In genomic region chr7:100013328-100013676, GRCh38 we compare ENCODE assay signal across 18 cellular contexts. TPM values are rescaled to one million over a fixed set of nuclear protein-coding genes. Genes with fewer than 3 reads are reported as not detected.
DNase-seq lines count a peak whose midpoint lies in the region; ATAC-seq, FAIRE-seq and TF ChIP-seq lines count a peak whose summit lies in the region.
"Had no signal": no experiment of that assay in that cellular context is flagged by ENCODE, and none has a peak within 500 bp of the region (broad histone marks: within the 10 kb centered on the region; RNA-seq: fewer than 3 reads in every experiment).

No MANE protein-coding gene starts in this region.

- H3K79me2 ChIP-seq in mammary epithelial cell (ENCODE audit: insufficient read depth, low read length) = peaks cover 30% of the 10 kb centered on the region
- H3K79me2 ChIP-seq in HepG2 (ENCODE audit: insufficient read depth, low read length) = peaks cover 28% of the 10 kb centered on the region

- TF ChIP-seq POLR2A in breast epithelium (IDR thresholded peaks at IDR 0.05) = no peak
- TF ChIP-seq POLR2A in HepG2 (IDR thresholded peaks at IDR 0.05; ENCODE audit: insufficient read depth in 1 of 2, low read depth in 2 of 2, low read length in 2 of 2) = no peak

- no peaks in the 10 kb centered on the region for H3K9me3 Mint-ChIP-seq in activated T-cell treated with anti-CD3 and anti-CD28 coated beads, Interleukin-2, amount 50 U/mL, for 4 hours

- POLR2A ChIA-PET in HepG2 (lab: Yijun Ruan, JAX) = interaction anchor here (1.5 to 6.6 kb wide), 4 partner anchors 11 to 36 kb away, joined by 6 to 212 read pairs (median 12); partner anchors contain the start of gene ZSCAN21

- H3K4me1 ChIP-seq in mammary epithelial cell (ENCODE audit: insufficient read depth, low read length) (peaks cover 20% of the 10 kb centered on the region), breast epithelium (peaks cover 4 to 6% of the 10 kb centered on the region in 2 donors), HepG2 (ENCODE audit: insufficient read depth, low read length) (peaks cover 82% of the 10 kb centered on the region)

- H2AFZ ChIP-seq in mammary epithelial cell (ENCODE audit: low read depth, low read length) = peak overlapping the region; percentile 47
- no peak overlapping the region for H2AFZ ChIP-seq in HepG2 (ENCODE audit: low read length)

- BruUV-seq in mammary epithelial cell (replicated peaks; lab: Mats Ljungman, UMichigan) (no TSS peak), HepG2 (replicated peaks; lab: Mats Ljungman, UMichigan) (no TSS peak)

- peaks cover 2% of the 10 kb centered on the region for H3K27me3 Mint-ChIP-seq in activated T-cell treated with anti-CD3 and anti-CD28 coated beads, Interleukin-2, amount 50 U/mL, for 4 hours (ENCODE audit: low read depth)

- DNase-seq in mammary epithelial cell (peak; percentile 68), breast epithelium (ENCODE audit: low spot score in 2 of 2) (no peak), HepG2 (ENCODE audit: low spot score) (no peak), left colon (no peak), EL (no peak)
- DNase-seq in activated T-cell treated with anti-CD3 and anti-CD28 coated beads, Interleukin-2, amount 50 U/mL, for 4 hours = peak; percentile 20
- DNase-seq: effector CD8-positive, alpha-beta T cell; KBM-7; mesendoderm; NCI-H1436; NCI-H510A treated with DMSO at 0.1 percent for 48 hours; Right ventricle myocardium superior; T1000; uterus had no signal

- no peaks in the 10 kb centered on the region for H3K27me3 ChIP-seq in mammary epithelial cell (ENCODE audit: insufficient read depth, low read length)
- H3K27me3 ChIP-seq in breast epithelium = no peaks in the 10 kb centered on the region
- no peaks in the 10 kb centered on the region; a peak in 1 of 5 replicates for H3K27me3 ChIP-seq in HepG2 (ENCODE audit: control insufficient read depth in 1 of 2, insufficient read depth in 2 of 2, low read length in 2 of 2)
- H3K27me3 ChIP-seq: uterus had no signal

- in situ Hi-C loops in mammary epithelial cell (cut with MboI; ENCODE audit: low sequenced_read_pairs in 2 of 2) (no loop called here), HepG2 (cut with HindIII; ENCODE audit: extremely low pct_ligation_motif_present, low pct_unique_long_range_greater_than_20kb) (no loop called here)

- ATAC-seq in activated T-cell treated with anti-CD3 and anti-CD28 coated beads, Interleukin-2, amount 50 U/mL, for 4 hours = peak; percentile 47 to 48
- ATAC-seq in HepG2 (no peak), GM21423 (IDR thresholded peaks at IDR 0.05; ENCODE audit: unreplicated experiment) (no peak), GM19324 (IDR thresholded peaks at IDR 0.05; ENCODE audit: low FRiP score, unreplicated experiment) (no peak), left colon (no peak)

- intact Hi-C loops in mammary epithelial cell (cut with micrococcal nuclease) = no loop called here
- intact Hi-C loops in breast epithelium (cut with DNase I; ENCODE audit: low total_unique reads) = loop anchor here (10.0 kb wide), 1 partner anchor 71 kb away; the partner anchor contains the start of genes COPS6 and ZNF3
- intact Hi-C loops in HepG2 (cut with micrococcal nuclease; ENCODE audit: unreplicated experiment) = no loop called here
- intact Hi-C loops in left colon (cut with DNase I, micrococcal nuclease) = no loop called here

- H3K9ac ChIP-seq in mammary epithelial cell (ENCODE audit: insufficient read depth, low read length) (no peak overlapping the region), HepG2 (ENCODE audit: insufficient read depth, low read depth, low read length) (no peak overlapping the region)

- H4K20me1 ChIP-seq in mammary epithelial cell (ENCODE audit: insufficient read depth, low read length) (no peaks in the 10 kb centered on the region), HepG2 (ENCODE audit: insufficient read depth, low read length) (0 out of 2 replicates have a peak, but pooled peaks cover 9% of the 10 kb centered on the region)

- peaks cover 5% of the 10 kb centered on the region for H3K36me3 Mint-ChIP-seq in activated T-cell treated with anti-CD3 and anti-CD28 coated beads, Interleukin-2, amount 50 U/mL, for 4 hours (ENCODE audit: insufficient read depth)

- FAIRE-seq in HepG2 (lab: Jason Lieb, UNC) = no peak
- FAIRE-seq: frontal cortex, GM12892 had no signal

- no peaks in the 10 kb centered on the region for H3K36me3 ChIP-seq in mammary epithelial cell (ENCODE audit: insufficient read depth, low read length)
- H3K36me3 ChIP-seq in breast epithelium = no peaks in the 10 kb centered on the region
- H3K36me3 ChIP-seq in HepG2 (replicated peaks in 1 of 2; ENCODE audit: control insufficient read depth in 1 of 2, insufficient read depth in 2 of 2, low read length in 2 of 2) = no peaks in the 10 kb centered on the region; a peak in 1 of 5 replicates
- H3K36me3 ChIP-seq: uterus had no signal

- no peak overlapping the region for H3K4me3 ChIP-seq in mammary epithelial cell (replicated peaks in 1 of 3; ENCODE audit: insufficient read depth in 1 of 3, low read depth in 2 of 3, low read length in 3 of 3)
- H3K4me3 ChIP-seq in breast epithelium = no peak overlapping the region
- no peak overlapping the region for H3K4me3 ChIP-seq in HepG2 (replicated peaks in 1 of 3; ENCODE audit: insufficient read depth in 1 of 3, low read depth in 2 of 3, low read length in 3 of 3)
- H3K4me3 ChIP-seq: uterus had no signal

- no peak overlapping the region for H3K4me2 ChIP-seq in mammary epithelial cell (ENCODE audit: insufficient read depth, low read depth, low read length)
- H3K4me2 ChIP-seq in HepG2 (ENCODE audit: low read depth, low read length) = no peak overlapping the region

- TF ChIP-seq CTCF in mammary epithelial cell (conservative IDR thresholded peaks at IDR 0.05 in 1 of 2, IDR thresholded peaks at IDR 0.05 in 1 of 2; ENCODE audit: extremely low read depth in 1 of 2, insufficient read depth in 1 of 2, low read depth in 1 of 2, low read length in 2 of 2) (no peak), breast epithelium (IDR thresholded peaks at IDR 0.05) (no peak), HepG2 (CRISPR knock-in tag; IDR thresholded peaks at IDR 0.05) (no peak)

- no peak for TF ChIP-seq RAD21 in HepG2 (CRISPR knock-in tag; IDR thresholded peaks at IDR 0.05)

- peaks cover 33% of the 10 kb centered on the region for H3K4me1 Mint-ChIP-seq in activated T-cell treated with anti-CD3 and anti-CD28 coated beads, Interleukin-2, amount 50 U/mL, for 4 hours (ENCODE audit: low read depth)

- no peak for TF ChIP-seq EP300 in HepG2 (IDR thresholded peaks at IDR 0.05; ENCODE audit: low read depth in 2 of 2, low read length in 2 of 2)
- TF ChIP-seq EP300 in HepG2 (CRISPR knock-in tag; IDR thresholded peaks at IDR 0.05; ENCODE audit: borderline replicate concordance) = no peak

- H3K9me3 ChIP-seq in mammary epithelial cell (replicated peaks; ENCODE audit: insufficient read depth, low read length) = no peaks in the 10 kb centered on the region
- no peaks in the 10 kb centered on the region for H3K9me3 ChIP-seq in breast epithelium
- no peaks in the 10 kb centered on the region for H3K9me3 ChIP-seq in HepG2 (ENCODE audit: low read length)
- H3K9me3 ChIP-seq: uterus had no signal

- dilution Hi-C loops in mammary epithelial cell (cut with HindIII; ENCODE audit: low sequenced_read_pairs) = no loop called here

- CTCF ChIA-PET in mammary epithelial cell (lab: Charles Lee; ENCODE audit: low non-redundant PET) (no interaction called here), HepG2 (lab: Yijun Ruan, JAX; ENCODE audit: low intra/inter-chr PET ratio, low total read pairs) (no interaction called here)

- H3K27ac ChIP-seq in mammary epithelial cell (ENCODE audit: insufficient read depth, low read depth, low read length) = peak overlapping the region; percentile 8
- H3K27ac ChIP-seq in breast epithelium = peak overlapping the region in 1 of 2 donors; percentile 50
- H3K27ac ChIP-seq in HepG2 (ENCODE audit: extremely low read length, insufficient read depth, low read length) = peak overlapping the region; percentile 73
- H3K27ac ChIP-seq: uterus had no signal

- no peak overlapping the region for H3K4me3 Mint-ChIP-seq in activated T-cell treated with anti-CD3 and anti-CD28 coated beads, Interleukin-2, amount 50 U/mL, for 4 hours

- 32% methylated on average over 2 of the region's 3 CpGs for WGBS in mammary epithelial cell (ENCODE audit: low coverage, missing lambda C conversion rate)
- 89% methylated on average over 3 of the region's 3 CpGs for WGBS in HepG2 (ENCODE audit: low lambda C conversion rate)

RNA-seq across cellular contexts. Expression of gene ZKSCAN1, which starts 2.1 kb away (rescaled TPM):
- total RNA-seq in mammary epithelial cell (10 to 100 TPM; 42.7 to 80.8 TPM), breast epithelium (10 to 100 TPM; 30.6 to 65.1 (median 52.4) TPM), HepG2 (2016; rRNA removed; fragmentation: Illumina TruSeq; extraction: Trizol) (60.6 and 64.5 TPM in 2 replicates), left colon (100 to 1,000 TPM; 127 to 133 TPM)
- polyA plus RNA-seq in mammary epithelial cell (15.2 TPM), HepG2 (2011; rRNA removed) (46.0 and 46.4 TPM in 2 replicates)
- polyA minus RNA-seq in mammary epithelial cell = 72.0 TPM
- 10 to 100 TPM; 30.9 to 32.8 (median 32.3) TPM for total RNA-seq in activated T-cell treated with anti-CD3 and anti-CD28 coated beads, Interleukin-2, amount 50 U/mL, for 4 hours
- 591 and 606 TPM in 2 replicates for total RNA-seq in HepG2 (2016; cell fraction: cytosol; rRNA removed; fragmentation: Illumina TruSeq; extraction: Trizol; ENCODE audit: low read depth)
- 52.3 and 68.3 TPM in 2 replicates for total RNA-seq in HepG2 (2016; cell fraction: insoluble cytoplasmic fraction; rRNA removed; fragmentation: Illumina TruSeq; extraction: Trizol)
- total RNA-seq in HepG2 (2016; cell fraction: membrane; rRNA removed; fragmentation: Illumina TruSeq; extraction: Trizol) = 187 and 224 TPM in 2 replicates
- 44.7 and 53.4 TPM in 2 replicates for total RNA-seq in HepG2 (2016; cell fraction: nucleus; rRNA removed; fragmentation: Illumina TruSeq; extraction: Trizol)
- 21.4 and 28.4 TPM in 2 replicates for polyA plus RNA-seq in HepG2 (2011; cell fraction: cytosol; rRNA removed)
- polyA plus RNA-seq in HepG2 (2011; cell fraction: nucleus; rRNA removed) = 34.0 and 37.5 TPM in 2 replicates
- 28.8 and 32.8 TPM in 2 replicates for polyA plus RNA-seq in HepG2 (2012)
- polyA plus RNA-seq in HepG2 (2016; cell fraction: cytosol; fragmentation: Illumina TruSeq; extraction: Trizol; ENCODE audit: low read depth) = 2.2 and 2.3 TPM in 2 replicates
- polyA plus RNA-seq in HepG2 (2016; cell fraction: insoluble cytoplasmic fraction; fragmentation: Illumina TruSeq; extraction: Trizol; ENCODE audit: low read depth) = 25.2 and 27.2 TPM in 2 replicates
- polyA plus RNA-seq in HepG2 (2016; cell fraction: membrane; fragmentation: Illumina TruSeq; extraction: Trizol; ENCODE audit: low read depth) = 4.6 and 5.7 TPM in 2 replicates
- 83.3 and 87.6 TPM in 2 replicates for polyA plus RNA-seq in HepG2 (2016; cell fraction: nucleus; fragmentation: Illumina TruSeq; extraction: Trizol; ENCODE audit: insufficient read depth, low read depth)
- polyA minus RNA-seq in HepG2 (2011; rRNA and poly(A)+ RNA removed; ENCODE audit: low replicate concordance) = 56.7 and 119 TPM in 2 replicates
- polyA minus RNA-seq in HepG2 (2011; cell fraction: cytosol; rRNA and poly(A)+ RNA removed) = 60.1 and 60.2 TPM in 2 replicates
- 53.6 and 70.4 TPM in 2 replicates for polyA minus RNA-seq in HepG2 (2011; cell fraction: nucleus; rRNA and poly(A)+ RNA removed)

RNA-seq across cellular contexts. Expression of gene ZSCAN21, which starts 36.3 kb away (rescaled TPM):
- total RNA-seq in mammary epithelial cell = 10 to 100 TPM; 10.8 to 15.0 TPM
- 7.9 TPM for polyA plus RNA-seq in mammary epithelial cell
- polyA minus RNA-seq in mammary epithelial cell = 2.7 TPM
- 10 to 100 TPM; 12.8 to 21.8 (median 13.0) TPM for total RNA-seq in breast epithelium
- 1 to 10 TPM; 8.5 to 9.9 (median 9.4) TPM for total RNA-seq in activated T-cell treated with anti-CD3 and anti-CD28 coated beads, Interleukin-2, amount 50 U/mL, for 4 hours
- 10.0 and 11.8 TPM in 2 replicates for total RNA-seq in HepG2 (2016; rRNA removed; fragmentation: Illumina TruSeq; extraction: Trizol)
- 3.2 and 3.8 TPM in 2 replicates for total RNA-seq in HepG2 (2016; cell fraction: cytosol; rRNA removed; fragmentation: Illumina TruSeq; extraction: Trizol; ENCODE audit: low read depth)
- total RNA-seq in HepG2 (2016; cell fraction: insoluble cytoplasmic fraction; rRNA removed; fragmentation: Illumina TruSeq; extraction: Trizol) = 9.0 and 11.1 TPM in 2 replicates
- total RNA-seq in HepG2 (2016; cell fraction: membrane; rRNA removed; fragmentation: Illumina TruSeq; extraction: Trizol) = 5.6 and 5.8 TPM in 2 replicates
- 6.2 and 6.3 TPM in 2 replicates for total RNA-seq in HepG2 (2016; cell fraction: nucleus; rRNA removed; fragmentation: Illumina TruSeq; extraction: Trizol)
- 7.0 and 8.5 TPM in 2 replicates for polyA plus RNA-seq in HepG2 (2011; rRNA removed)
- polyA plus RNA-seq in HepG2 (2011; cell fraction: cytosol; rRNA removed) = 6.5 and 7.7 TPM in 2 replicates
- 4.4 and 4.7 TPM in 2 replicates for polyA plus RNA-seq in HepG2 (2011; cell fraction: nucleus; rRNA removed)
- polyA plus RNA-seq in HepG2 (2012) = 5.6 and 6.7 TPM in 2 replicates
- 1.5 and 1.7 TPM in 2 replicates for polyA plus RNA-seq in HepG2 (2016; cell fraction: cytosol; fragmentation: Illumina TruSeq; extraction: Trizol; ENCODE audit: low read depth)
- 10.0 and 11.5 TPM in 2 replicates for polyA plus RNA-seq in HepG2 (2016; cell fraction: insoluble cytoplasmic fraction; fragmentation: Illumina TruSeq; extraction: Trizol; ENCODE audit: low read depth)
- 3.1 and 3.5 TPM in 2 replicates for polyA plus RNA-seq in HepG2 (2016; cell fraction: membrane; fragmentation: Illumina TruSeq; extraction: Trizol; ENCODE audit: low read depth)
- polyA plus RNA-seq in HepG2 (2016; cell fraction: nucleus; fragmentation: Illumina TruSeq; extraction: Trizol; ENCODE audit: insufficient read depth, low read depth) = 8.6 and 9.3 TPM in 2 replicates
- 4.0 and 4.9 TPM in 2 replicates for polyA minus RNA-seq in HepG2 (2011; rRNA and poly(A)+ RNA removed; ENCODE audit: low replicate concordance)
- polyA minus RNA-seq in HepG2 (2011; cell fraction: cytosol; rRNA and poly(A)+ RNA removed) = 2.6 and 5.7 TPM in 2 replicates
- 3.1 and 4.2 TPM in 2 replicates for polyA minus RNA-seq in HepG2 (2011; cell fraction: nucleus; rRNA and poly(A)+ RNA removed)
- 1 to 10 TPM; 6.7 to 7.1 TPM for total RNA-seq in left colon

RNA-seq across cellular contexts. Expression of gene AZGP1, which starts 37.5 kb away (rescaled TPM):
- total RNA-seq in mammary epithelial cell = 1 to 10 TPM in 1 of 2 donors, not detected in 1; 9.3 TPM
- polyA plus RNA-seq in mammary epithelial cell = 0.14 TPM
- polyA minus RNA-seq in mammary epithelial cell = not detected
- 1,000 to 10,000 TPM in 2 of 3 donors, 10 to 100 TPM in 1; 40.0 to 4,981 (median 3,161) TPM for total RNA-seq in breast epithelium
- under 1 TPM; 0.34 to 0.63 (median 0.46) TPM for total RNA-seq in activated T-cell treated with anti-CD3 and anti-CD28 coated beads, Interleukin-2, amount 50 U/mL, for 4 hours
- 37.9 and 93.8 TPM in 2 replicates for total RNA-seq in HepG2 (2016; rRNA removed; fragmentation: Illumina TruSeq; extraction: Trizol)
- total RNA-seq in HepG2 (2016; cell fraction: cytosol; rRNA removed; fragmentation: Illumina TruSeq; extraction: Trizol; ENCODE audit: low read depth) = 17.8 and 20.7 TPM in 2 replicates
- total RNA-seq in HepG2 (2016; cell fraction: insoluble cytoplasmic fraction; rRNA removed; fragmentation: Illumina TruSeq; extraction: Trizol) = 36.6 and 104 TPM in 2 replicates
- 16.5 and 17.6 TPM in 2 replicates for total RNA-seq in HepG2 (2016; cell fraction: membrane; rRNA removed; fragmentation: Illumina TruSeq; extraction: Trizol)
- 82.9 and 93.6 TPM in 2 replicates for total RNA-seq in HepG2 (2016; cell fraction: nucleus; rRNA removed; fragmentation: Illumina TruSeq; extraction: Trizol)
- 229 and 265 TPM in 2 replicates for polyA plus RNA-seq in HepG2 (2011; rRNA removed)
- polyA plus RNA-seq in HepG2 (2011; cell fraction: cytosol; rRNA removed) = 243 and 259 TPM in 2 replicates
- polyA plus RNA-seq in HepG2 (2011; cell fraction: nucleus; rRNA removed) = 151 and 156 TPM in 2 replicates
- 168 and 224 TPM in 2 replicates for polyA plus RNA-seq in HepG2 (2012)
- polyA plus RNA-seq in HepG2 (2016; cell fraction: cytosol; fragmentation: Illumina TruSeq; extraction: Trizol; ENCODE audit: low read depth) = 16.8 and 19.6 TPM in 2 replicates
- 41.6 and 42.5 TPM in 2 replicates for polyA plus RNA-seq in HepG2 (2016; cell fraction: insoluble cytoplasmic fraction; fragmentation: Illumina TruSeq; extraction: Trizol; ENCODE audit: low read depth)
- polyA plus RNA-seq in HepG2 (2016; cell fraction: membrane; fragmentation: Illumina TruSeq; extraction: Trizol; ENCODE audit: low read depth) = 14.9 and 16.4 TPM in 2 replicates
- 151 and 165 TPM in 2 replicates for polyA plus RNA-seq in HepG2 (2016; cell fraction: nucleus; fragmentation: Illumina TruSeq; extraction: Trizol; ENCODE audit: insufficient read depth, low read depth)
- polyA minus RNA-seq in HepG2 (2011; rRNA and poly(A)+ RNA removed; ENCODE audit: low replicate concordance) = 107 TPM in 1 of 2 replicates, not detected in the other
- polyA minus RNA-seq in HepG2 (2011; cell fraction: cytosol; rRNA and poly(A)+ RNA removed) = 58.9 and 79.4 TPM in 2 replicates
- polyA minus RNA-seq in HepG2 (2011; cell fraction: nucleus; rRNA and poly(A)+ RNA removed) = 47.1 and 78.2 TPM in 2 replicates
- 1 to 10 TPM; 3.4 to 4.8 TPM for total RNA-seq in left colon
- total RNA-seq: frontal cortex, uterus had no signal

Comparison
In these comparisons a context has a peak if more than half of its experiments do, and no peak if none do; other contexts are left out.
1. DNase-seq: peak in mammary epithelial cell (single experiment) and activated T-cell treated with anti-CD3 and anti-CD28 coated beads, Interleukin-2, amount 50 U/mL, for 4 hours (single experiment); none in breast epithelium (0 of 2), HepG2 (single experiment), left colon (0 of 2) and EL (single experiment).
2. ATAC-seq: peak in activated T-cell treated with anti-CD3 and anti-CD28 coated beads, Interleukin-2, amount 50 U/mL, for 4 hours (2 of 2); none in HepG2 (single experiment), GM21423 (single experiment), GM19324 (single experiment) and left colon (single experiment).